13 cellular contexts compared by ENCODE assay signal in genomic region chr12:57133916-57134315, GRCh38. TPM values are rescaled to one million over a fixed set of nuclear protein-coding genes. Genes with fewer than 3 reads are reported as not detected.
DNase-seq lines count a peak whose midpoint lies in the region; ATAC-seq and TF ChIP-seq lines count a peak whose summit lies in the region.
"Had no signal": no experiment of that assay in that cellular context is flagged by ENCODE, and none has a peak within 500 bp of the region (broad histone marks: within the 10 kb centered on the region; RNA-seq: fewer than 3 reads in every experiment).

No MANE protein-coding gene starts in this region.

- no peak for DNase-seq in RWPE1 (ENCODE audit: low spot score)
- DNase-seq in fibroblast of villous mesenchyme (ENCODE audit: low read depth), result no peak
- DNase-seq in nephron progenitor cell, result no peak
- no peak for DNase-seq in tibial nerve (ENCODE audit: low spot score in 2 of 2)
- no peak for DNase-seq in stimulated activated naive CD4-positive, alpha-beta T cell (lab: John Stamatoyannopoulos, UW)
- DNase-seq in SIG-M5 treated with dmso at 0.1 percent for 504 hours (lab: John Stamatoyannopoulos, UW; ENCODE audit: unreplicated experiment), result no peak
- no peak for DNase-seq in SHP77 (lab: John Stamatoyannopoulos, UW)
- DNase-seq: activated CD4-positive, alpha-beta T cell treated with anti-CD3 and anti-CD28 coated beads, Interleukin-2, amount 50 U/mL, for 4 hours; adrenal gland; DND-41 had no signal

- H3K4me3 Mint-ChIP-seq in nephron progenitor cell, result peak overlapping the region; percentile 57

- H3K36me3 Mint-ChIP-seq in nephron progenitor cell (ENCODE audit: low read depth), result peaks cover 5% of the 10 kb centered on the region

- H3K36me3 ChIP-seq in tibial nerve, result peaks cover 0 to 11% (median 0%) of the 10 kb centered on the region in 3 donors
- H3K36me3 ChIP-seq: adrenal gland had no signal

- peaks cover 91% of the 10 kb centered on the region for H3K4me1 Mint-ChIP-seq in nephron progenitor cell

- no peak for ATAC-seq in GM21526 (IDR thresholded peaks at IDR 0.05; ENCODE audit: low FRiP score, unreplicated experiment)

- peaks cover 0 to 95% (median 69%) of the 10 kb centered on the region in 4 donors for H3K4me1 ChIP-seq in tibial nerve

- H3K27ac ChIP-seq in RWPE1 (peak overlapping the region; percentile 53), tibial nerve (peak overlapping the region; percentile 58 to 99 (median 89))

- H3K4me3 ChIP-seq in fibroblast of villous mesenchyme (ENCODE audit: low read depth, low read length) (peak overlapping the region; percentile 17), tibial nerve (peak overlapping the region in 1 of 4 donors; percentile 73)

- peak overlapping the region; percentile 88 for H3K27ac Mint-ChIP-seq in nephron progenitor cell

- H3K27me3 Mint-ChIP-seq in nephron progenitor cell (ENCODE audit: low read depth, poor library complexity), result peaks cover 11% of the 10 kb centered on the region

- POLR2A ChIA-PET in RWPE1 (lab: Yijun Ruan, JAX; ENCODE audit: low non-redundant PET), result no interaction called here

- H3K9me3 Mint-ChIP-seq in nephron progenitor cell, result no peaks in the 10 kb centered on the region

- 28 to 32% methylated on average over 6 of the region's 6 CpGs for WGBS in tibial nerve, 2 donors

- TF ChIP-seq CTCF in RWPE1 (conservative IDR thresholded peaks at IDR 0.05; ENCODE audit: low read depth), result no peak
- TF ChIP-seq CTCF in fibroblast of villous mesenchyme (IDR thresholded peaks at IDR 0.05; ENCODE audit: insufficient read depth, low read depth, low read length), result no peak
- TF ChIP-seq CTCF in nephron progenitor cell (IDR thresholded peaks at IDR 0.05), result no peak
- TF ChIP-seq CTCF in tibial nerve (IDR thresholded peaks at IDR 0.05), result no peak

- no peak for TF ChIP-seq EP300 in tibial nerve (IDR thresholded peaks at IDR 0.05)

- H3K27me3 ChIP-seq in tibial nerve, result no peaks in the 10 kb centered on the region
- H3K27me3 ChIP-seq: adrenal gland had no signal

- no peak for TF ChIP-seq POLR2A in tibial nerve (IDR thresholded peaks at IDR 0.05)

- H3K9me3 ChIP-seq in tibial nerve, result no peaks in the 10 kb centered on the region
- H3K9me3 ChIP-seq: adrenal gland had no signal

- CTCF ChIA-PET in RWPE1 (lab: Yijun Ruan, JAX), result interaction anchor here (0.6 kb wide), 1 partner anchor 10 kb away, joined by 3 read pairs; no protein-coding TSS in a partner anchor

RNA-seq across cellular contexts. Expression of gene LRP1, which starts 5.6 kb away (rescaled TPM):
- total RNA-seq in fibroblast of villous mesenchyme, result 228 and 277 TPM in 2 replicates
- total RNA-seq in tibial nerve, result 100 to 1,000 TPM; 410 to 653 (median 527) TPM

RNA-seq across cellular contexts. Expression of gene LRP1-AS, which starts 13.5 kb away (rescaled TPM):
- total RNA-seq in fibroblast of villous mesenchyme (not detected in 2 replicates), tibial nerve (not detected)
- total RNA-seq: adrenal gland, LHCN-M2, lower leg skin had no signal

RNA-seq across cellular contexts. Expression of gene STAT6, which starts 22.8 kb away (rescaled TPM):
- total RNA-seq in fibroblast of villous mesenchyme (81.5 and 81.6 TPM in 2 replicates), tibial nerve (100 to 1,000 TPM; 140 to 247 (median 183) TPM)

RNA-seq across cellular contexts. Expression of gene NAB2, which starts 45.0 kb away (rescaled TPM):
- 38.0 and 39.6 TPM in 2 replicates for total RNA-seq in fibroblast of villous mesenchyme
- 10 to 100 TPM; 29.3 to 42.2 (median 38.6) TPM for total RNA-seq in tibial nerve

RNA-seq across cellular contexts. Expression of gene NEMP1, which starts 55.3 kb away (rescaled TPM):
- 10.0 and 19.0 TPM in 2 replicates for total RNA-seq in fibroblast of villous mesenchyme
- total RNA-seq in tibial nerve, result 10 to 100 TPM in 1 of 4 donors, 1 to 10 TPM in 3; 4.8 to 10.2 (median 6.6) TPM
